In the genomic region with DNA sequence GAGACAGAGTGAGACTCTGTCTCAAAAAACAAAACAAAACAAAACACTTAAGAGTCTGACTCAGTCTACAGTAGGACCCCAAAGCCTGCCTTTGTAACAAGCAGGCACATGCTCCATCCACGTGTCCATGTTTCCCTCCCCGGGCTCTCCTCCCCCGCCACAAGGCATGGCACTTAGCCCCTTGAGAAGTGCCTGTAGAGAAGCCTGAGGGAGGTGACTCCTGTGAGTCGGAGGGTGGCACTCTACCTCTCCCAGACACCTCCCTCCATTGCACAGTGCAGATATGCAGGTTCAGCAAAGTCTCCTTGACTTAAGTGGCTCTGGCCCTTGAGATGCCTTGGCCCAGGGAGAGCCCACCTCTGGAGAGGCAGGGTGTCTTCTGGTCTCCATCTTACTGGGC, we compare ENCODE assay signal across 11 cellular contexts. TPM values are rescaled to one million over a fixed set of nuclear protein-coding genes. Genes with fewer than 3 reads are reported as not detected.
A peak's percentile ranks its signal among the peaks of the same experiment; 100 is the strongest.
DNase-seq lines count a peak whose midpoint lies in the region; ATAC-seq, FAIRE-seq and TF ChIP-seq lines count a peak whose summit lies in the region.
"Had no signal": no experiment of that assay in that cellular context is flagged by ENCODE, and none has a peak within 500 bp of the region (broad histone marks: within the 10 kb centered on the region; RNA-seq: fewer than 3 reads in every experiment).

No MANE protein-coding gene starts in this region.

- H3K27me3 ChIP-seq in colonic mucosa, result no peaks in the 10 kb centered on the region
- no peaks in the 10 kb centered on the region for H3K27me3 ChIP-seq in mesenchymal stem cell (ENCODE audit: control insufficient read depth in 1 of 2, insufficient read depth in 1 of 2, low read length in 2 of 2)
- H3K27me3 ChIP-seq in aorta (ENCODE audit: control insufficient read depth in 1 of 2, insufficient read depth in 2 of 2, low read length in 1 of 2), result no peaks in the 10 kb centered on the region

- H2BK120ac ChIP-seq in mesenchymal stem cell (ENCODE audit: low read depth, low read length), result peak overlapping the region; percentile 97

- POLR2A ChIA-PET in activated naive CD8-positive, alpha-beta T cell treated with anti-CD3 and anti-CD28 coated beads, Interleukin-2, amount 10 ng/mL, durations not matched to agents 7 days and 5 days (lab: Charles Lee), result no interaction called here

- H4K8ac ChIP-seq in mesenchymal stem cell (ENCODE audit: low read length), result peak overlapping the region; percentile 77

- H2BK12ac ChIP-seq in mesenchymal stem cell (ENCODE audit: low read length in 2 of 2), result peak overlapping the region; percentile 59 to 99

- H2AFZ ChIP-seq in mesenchymal stem cell (ENCODE audit: low read depth, low read length), result no peak overlapping the region

- peak overlapping the region; percentile 66 for H2BK15ac ChIP-seq in mesenchymal stem cell (ENCODE audit: low read depth, poor library complexity, severe bottlenecking)

- ATAC-seq in activated naive CD8-positive, alpha-beta T cell treated with anti-CD3 and anti-CD28 coated beads, Interleukin-2, amount 10 ng/mL, durations not matched to agents 7 days and 5 days (ENCODE audit: low read depth), result no peak
- ATAC-seq in aorta (ENCODE audit: low FRiP score), result no peak

- intact Hi-C loops in colonic mucosa (cut with DNase I), result no loop called here
- intact Hi-C loops in aorta (cut with DNase I), result no loop called here
- intact Hi-C loops in CD14-positive monocyte (cut with micrococcal nuclease), result loop anchor here in 1 of 2 donors (10.0 kb wide), 3 partner anchors 234 to 546 kb away; partner anchors contain the start of genes CMTM4 and CTCF

- H3K27ac ChIP-seq in colonic mucosa, result peak overlapping the region; percentile 91
- H3K27ac ChIP-seq in mesenchymal stem cell (ENCODE audit: low read length, poor library complexity, severe bottlenecking), result peak overlapping the region; percentile 95
- H3K27ac ChIP-seq in aorta (ENCODE audit: low read depth in 1 of 2, low read length in 2 of 2), result no peak overlapping the region

- no peak overlapping the region for H3K4me2 ChIP-seq in mesenchymal stem cell (ENCODE audit: low read length, poor library complexity, severe bottlenecking)

- peaks cover 44% of the 10 kb centered on the region for H3K4me1 Mint-ChIP-seq in activated naive CD8-positive, alpha-beta T cell treated with anti-CD3 and anti-CD28 coated beads, Interleukin-2, amount 10 ng/mL, durations not matched to agents 7 days and 5 days
- H3K4me1 Mint-ChIP-seq in activated naive CD8-positive, alpha-beta T cell treated with anti-CD3 and anti-CD28 coated beads for 36 hours, result peaks cover 39% of the 10 kb centered on the region
- H3K4me1 Mint-ChIP-seq in CD14-positive monocyte, result peaks cover 51% of the 10 kb centered on the region

- H3K4me1 ChIP-seq in colonic mucosa (peaks cover 22% of the 10 kb centered on the region), mesenchymal stem cell (ENCODE audit: control insufficient read depth, insufficient read depth, low read depth, low read length) (peaks cover 40% of the 10 kb centered on the region), aorta (ENCODE audit: control insufficient read depth in 1 of 2, insufficient read depth in 2 of 2, low read length in 2 of 2) (no peaks in the 10 kb centered on the region)

- peak overlapping the region in 1 of 2 experiments; percentile 88 for H3K14ac ChIP-seq in mesenchymal stem cell (ENCODE audit: low read length in 2 of 2)

- DNase-seq in activated naive CD8-positive, alpha-beta T cell treated with anti-CD3 and anti-CD28 coated beads, Interleukin-2, amount 10 ng/mL, durations not matched to agents 7 days and 5 days, result no peak
- DNase-seq in activated naive CD8-positive, alpha-beta T cell treated with anti-CD3 and anti-CD28 coated beads for 36 hours, result no peak
- DNase-seq in colonic mucosa, result no peak
- peak; percentile 77 for DNase-seq in mesenchymal stem cell
- peak; percentile 38 to 72 for DNase-seq in aorta
- DNase-seq in D721Med (ENCODE audit: insufficient read length, low spot score), result no peak
- no peak for DNase-seq in SHP77 treated with DMSO at 0.1 percent for 48 hours (lab: John Stamatoyannopoulos, UW)
- DNase-seq in CD14-positive monocyte (ENCODE audit: low spot score), result no peak
- DNase-seq: cortex of kidney, NCI-H1694 treated with DMSO at 0.1 percent for 48 hours had no signal

- TF ChIP-seq CTCF in colonic mucosa (IDR thresholded peaks at IDR 0.05) (no peak), D721Med (IDR thresholded peaks at IDR 0.05; ENCODE audit: insufficient read depth, missing control alignments) (no peak), CD14-positive monocyte (IDR thresholded peaks at IDR 0.05) (no peak)

- peak overlapping the region; percentile 96 for H2AK5ac ChIP-seq in mesenchymal stem cell (ENCODE audit: low read length, severe bottlenecking)

- H3K27me3 Mint-ChIP-seq in activated naive CD8-positive, alpha-beta T cell treated with anti-CD3 and anti-CD28 coated beads, Interleukin-2, amount 10 ng/mL, durations not matched to agents 7 days and 5 days, result no peaks in the 10 kb centered on the region
- H3K27me3 Mint-ChIP-seq in activated naive CD8-positive, alpha-beta T cell treated with anti-CD3 and anti-CD28 coated beads for 36 hours, result no peaks in the 10 kb centered on the region
- H3K27me3 Mint-ChIP-seq in CD14-positive monocyte (ENCODE audit: low read depth in 3 of 3), result peaks cover 0 to 4% (median 0%) of the 10 kb centered on the region in 3 donors

- peak overlapping the region; percentile 67 for H2BK5ac ChIP-seq in mesenchymal stem cell (ENCODE audit: low read depth, low read length, poor library complexity, severe bottlenecking)

- FAIRE-seq in D721Med (lab: Jason Lieb, UNC), result no peak

- no peak overlapping the region for H3K4me3 Mint-ChIP-seq in activated naive CD8-positive, alpha-beta T cell treated with anti-CD3 and anti-CD28 coated beads, Interleukin-2, amount 10 ng/mL, durations not matched to agents 7 days and 5 days
- H3K4me3 Mint-ChIP-seq in activated naive CD8-positive, alpha-beta T cell treated with anti-CD3 and anti-CD28 coated beads for 36 hours, result no peak overlapping the region
- H3K4me3 Mint-ChIP-seq in CD14-positive monocyte, result no peak overlapping the region

- peaks cover 23% of the 10 kb centered on the region for H3K36me3 Mint-ChIP-seq in activated naive CD8-positive, alpha-beta T cell treated with anti-CD3 and anti-CD28 coated beads, Interleukin-2, amount 10 ng/mL, durations not matched to agents 7 days and 5 days
- peaks cover 26% of the 10 kb centered on the region for H3K36me3 Mint-ChIP-seq in activated naive CD8-positive, alpha-beta T cell treated with anti-CD3 and anti-CD28 coated beads for 36 hours
- peaks cover 48 to 61% of the 10 kb centered on the region in 2 donors for H3K36me3 Mint-ChIP-seq in CD14-positive monocyte

- peak overlapping the region; percentile 62 to 97 for H3K4ac ChIP-seq in mesenchymal stem cell (ENCODE audit: low read depth in 1 of 2, low read length in 2 of 2)

- peak overlapping the region; percentile 58 to 94 for H3K18ac ChIP-seq in mesenchymal stem cell (ENCODE audit: low read depth in 1 of 2, low read length in 2 of 2)

- H4K91ac ChIP-seq in mesenchymal stem cell (ENCODE audit: low read length), result peak overlapping the region; percentile 87

- peak overlapping the region; percentile 25 for H3K27ac Mint-ChIP-seq in activated naive CD8-positive, alpha-beta T cell treated with anti-CD3 and anti-CD28 coated beads, Interleukin-2, amount 10 ng/mL, durations not matched to agents 7 days and 5 days
- no peak overlapping the region for H3K27ac Mint-ChIP-seq in activated naive CD8-positive, alpha-beta T cell treated with anti-CD3 and anti-CD28 coated beads for 36 hours
- peak overlapping the region in 3 of 7 donors; percentile 5 to 43 (median 32) for H3K27ac Mint-ChIP-seq in CD14-positive monocyte

- H3K9me3 ChIP-seq in colonic mucosa (no peaks in the 10 kb centered on the region), mesenchymal stem cell (ENCODE audit: control insufficient read depth, low read length) (no peaks in the 10 kb centered on the region), aorta (ENCODE audit: control insufficient read depth, low read length) (no peaks in the 10 kb centered on the region)

- H3K23ac ChIP-seq in mesenchymal stem cell (ENCODE audit: low read length in 2 of 2), result peak overlapping the region in 1 of 2 experiments; percentile 76

- WGBS in mesenchymal stem cell, result 37% methylated on average over 4 of the region's 4 CpGs
- 64 to 77% methylated on average over 4 of the region's 4 CpGs for WGBS in aorta, 2 donors

- H3K36me3 ChIP-seq in colonic mucosa (no peaks in the 10 kb centered on the region), mesenchymal stem cell (ENCODE audit: control insufficient read depth in 1 of 2, insufficient read depth in 2 of 2, low read depth in 1 of 2, low read length in 2 of 2) (peaks cover 47 to 55% of the 10 kb centered on the region in 2 experiments), aorta (ENCODE audit: control insufficient read depth in 1 of 2, insufficient read depth in 2 of 2, low read length in 1 of 2) (no peaks in the 10 kb centered on the region)

- H3K79me1 ChIP-seq in mesenchymal stem cell (replicated peaks; ENCODE audit: low read length, poor library complexity, severe bottlenecking), result peaks cover 39% of the 10 kb centered on the region

- peak overlapping the region in 1 of 2 donors; percentile 54 for H3K9ac ChIP-seq in colonic mucosa (ENCODE audit: low read depth in 2 of 2, low read length in 2 of 2)
- peak overlapping the region; percentile 68 for H3K9ac ChIP-seq in mesenchymal stem cell (ENCODE audit: low read length)

- no peaks in the 10 kb centered on the region for H3K9me3 Mint-ChIP-seq in activated naive CD8-positive, alpha-beta T cell treated with anti-CD3 and anti-CD28 coated beads, Interleukin-2, amount 10 ng/mL, durations not matched to agents 7 days and 5 days
- H3K9me3 Mint-ChIP-seq in activated naive CD8-positive, alpha-beta T cell treated with anti-CD3 and anti-CD28 coated beads for 36 hours, result no peaks in the 10 kb centered on the region
- peaks cover 0 to 3% (median 0%) of the 10 kb centered on the region in 7 donors for H3K9me3 Mint-ChIP-seq in CD14-positive monocyte

- no peak overlapping the region for H3K4me3 ChIP-seq in colonic mucosa
- no peak overlapping the region for H3K4me3 ChIP-seq in mesenchymal stem cell (ENCODE audit: insufficient read depth in 1 of 2, low read depth in 1 of 2, low read length in 2 of 2)
- no peak overlapping the region for H3K4me3 ChIP-seq in aorta (ENCODE audit: low read length in 2 of 2)

RNA-seq across cellular contexts. Expression of gene FHOD1, which starts 6.8 kb away (rescaled TPM):
- total RNA-seq in activated naive CD8-positive, alpha-beta T cell treated with anti-CD3 and anti-CD28 coated beads, Interleukin-2, amount 10 ng/mL, durations not matched to agents 7 days and 5 days, result 10 to 100 TPM; 92.2 to 92.8 TPM
- 10 to 100 TPM; 76.4 to 79.9 TPM for total RNA-seq in activated naive CD8-positive, alpha-beta T cell treated with anti-CD3 and anti-CD28 coated beads for 36 hours
- total RNA-seq in colonic mucosa (10 to 100 TPM; 21.6 to 47.2 TPM), aorta (10 to 100 TPM; 28.2 to 47.9 TPM)
- polyA plus RNA-seq in mesenchymal stem cell (2013, experiment 1 of 2), result 51.6 TPM
- polyA plus RNA-seq in mesenchymal stem cell (2013, experiment 2 of 2), result 50.1 TPM
- polyA plus RNA-seq in aorta (10 to 100 TPM; 12.9 to 41.3 TPM), CD14-positive monocyte (1 to 10 TPM; 5.1 to 5.5 TPM)

RNA-seq across cellular contexts. Expression of gene SLC9A5, which starts 8.3 kb away (rescaled TPM):
- 1 to 10 TPM; 3.5 to 4.5 TPM for total RNA-seq in activated naive CD8-positive, alpha-beta T cell treated with anti-CD3 and anti-CD28 coated beads, Interleukin-2, amount 10 ng/mL, durations not matched to agents 7 days and 5 days
- total RNA-seq in activated naive CD8-positive, alpha-beta T cell treated with anti-CD3 and anti-CD28 coated beads for 36 hours, result 1 to 10 TPM; 5.8 to 6.1 TPM
- total RNA-seq in colonic mucosa (1 to 10 TPM in 1 of 2 donors, under 1 TPM in 1; 0.48 to 2.1 TPM), aorta (1 to 10 TPM; 1.6 to 1.7 TPM)
- polyA plus RNA-seq in mesenchymal stem cell (2013, experiment 1 of 2), result 1.5 TPM
- polyA plus RNA-seq in mesenchymal stem cell (2013, experiment 2 of 2), result 1.5 TPM
- polyA plus RNA-seq in aorta (1 to 10 TPM; 1.1 to 2.9 TPM), CD14-positive monocyte (not detected)
- total RNA-seq: kidney epithelial cell had no signal

RNA-seq across cellular contexts. Expression of gene TMEM208, which starts 13.6 kb away (rescaled TPM):
- total RNA-seq in activated naive CD8-positive, alpha-beta T cell treated with anti-CD3 and anti-CD28 coated beads, Interleukin-2, amount 10 ng/mL, durations not matched to agents 7 days and 5 days, result 10 to 100 TPM; 30.3 to 30.5 TPM
- total RNA-seq in activated naive CD8-positive, alpha-beta T cell treated with anti-CD3 and anti-CD28 coated beads for 36 hours, result 10 to 100 TPM; 46.5 to 48.6 TPM
- total RNA-seq in colonic mucosa, result 10 to 100 TPM; 42.8 to 69.0 TPM
- polyA plus RNA-seq in mesenchymal stem cell (2013, experiment 1 of 2), result 43.4 TPM
- 44.0 TPM for polyA plus RNA-seq in mesenchymal stem cell (2013, experiment 2 of 2)
- total RNA-seq in aorta, result 10 to 100 TPM; 24.7 to 33.1 TPM
- polyA plus RNA-seq in aorta, result 10 to 100 TPM; 60.6 to 64.6 TPM
- polyA plus RNA-seq in CD14-positive monocyte, result 100 to 1,000 TPM; 117 to 130 TPM

RNA-seq across cellular contexts. Expression of gene PLEKHG4, which starts 38.8 kb away (rescaled TPM):
- total RNA-seq in activated naive CD8-positive, alpha-beta T cell treated with anti-CD3 and anti-CD28 coated beads, Interleukin-2, amount 10 ng/mL, durations not matched to agents 7 days and 5 days, result 10 to 100 TPM; 15.7 to 18.2 TPM
- 10 to 100 TPM; 30.8 to 37.0 TPM for total RNA-seq in activated naive CD8-positive, alpha-beta T cell treated with anti-CD3 and anti-CD28 coated beads for 36 hours
- 10 to 100 TPM; 13.1 to 14.7 TPM for total RNA-seq in colonic mucosa
- polyA plus RNA-seq in mesenchymal stem cell (2013, experiment 1 of 2), result 6.6 TPM
- polyA plus RNA-seq in mesenchymal stem cell (2013, experiment 2 of 2), result 6.5 TPM
- 1 to 10 TPM; 2.5 to 6.9 TPM for total RNA-seq in aorta
- 10 to 100 TPM in 1 of 2 donors, 1 to 10 TPM in 1; 2.1 to 16.7 TPM for polyA plus RNA-seq in aorta
- polyA plus RNA-seq in CD14-positive monocyte, result 1 to 10 TPM in 1 of 2 donors, under 1 TPM in 1; 0.79 to 3.2 TPM

RNA-seq across cellular contexts. Expression of gene ELMO3, which starts 41.6 kb away (rescaled TPM):
- total RNA-seq in activated naive CD8-positive, alpha-beta T cell treated with anti-CD3 and anti-CD28 coated beads, Interleukin-2, amount 10 ng/mL, durations not matched to agents 7 days and 5 days, result 1 to 10 TPM; 7.6 to 9.4 TPM
- total RNA-seq in activated naive CD8-positive, alpha-beta T cell treated with anti-CD3 and anti-CD28 coated beads for 36 hours, result 1 to 10 TPM; 4.3 to 4.5 TPM
- total RNA-seq in colonic mucosa (10 to 100 TPM; 60.7 to 75.6 TPM), aorta (1 to 10 TPM in 1 of 2 donors, under 1 TPM in 1; 0.97 to 3.4 TPM)
- polyA plus RNA-seq in mesenchymal stem cell (2013, experiment 1 of 2), result 0.64 TPM
- polyA plus RNA-seq in mesenchymal stem cell (2013, experiment 2 of 2), result 0.49 TPM
- polyA plus RNA-seq in aorta (1 to 10 TPM; 5.8 to 7.4 TPM), CD14-positive monocyte (under 1 TPM in 1 of 2 donors, not detected in 1; 0.15 TPM)

Comparison
In these comparisons a context has a peak if more than half of its experiments do, and no peak if none do; other contexts are left out.
1. DNase-seq: peak in mesenchymal stem cell (single experiment) and aorta (2 of 2); none in activated naive CD8-positive, alpha-beta T cell treated with anti-CD3 and anti-CD28 coated beads, Interleukin-2, amount 10 ng/mL, durations not matched to agents 7 days and 5 days (single experiment), activated naive CD8-positive, alpha-beta T cell treated with anti-CD3 and anti-CD28 coated beads for 36 hours (single experiment), colonic mucosa (single experiment), D721Med (single experiment), SHP77 treated with DMSO at 0.1 percent for 48 hours (single experiment) and CD14-positive monocyte (single experiment).
2. H3K27ac ChIP-seq: peak in colonic mucosa (single experiment) and mesenchymal stem cell (single experiment); none in aorta (0 of 2).